In genomic region chr14:93057586-93058280, GRCh38 we compare ENCODE assay signal across 13 cellular contexts. TPM values are rescaled to one million over a fixed set of nuclear protein-coding genes. Genes with fewer than 3 reads are reported as not detected.
DNase-seq lines count a peak whose midpoint lies in the region; ATAC-seq and TF ChIP-seq lines count a peak whose summit lies in the region.
"Had no signal": no experiment of that assay in that cellular context is flagged by ENCODE, and none has a peak within 500 bp of the region (broad histone marks: within the 10 kb centered on the region; RNA-seq: fewer than 3 reads in every experiment).

No MANE protein-coding gene starts in this region.

- H3K9me3 ChIP-seq in T-helper 17 cell (ENCODE audit: control insufficient read depth, low read length, poor library complexity, severe bottlenecking) = no peaks in the 10 kb centered on the region
- H3K9me3 ChIP-seq in endocrine pancreas (ENCODE audit: control insufficient read depth, low read length) = no peaks in the 10 kb centered on the region
- H3K9me3 ChIP-seq: MG63, upper lobe of right lung had no signal

- peak overlapping the region; percentile 73 for H3K27ac ChIP-seq in rectal smooth muscle tissue (ENCODE audit: low read depth, low read length)
- H3K27ac ChIP-seq: upper lobe of right lung had no signal

- no peak overlapping the region for H3K4me3 ChIP-seq in endocrine pancreas (ENCODE audit: control insufficient read depth, insufficient read depth, low read length)
- H3K4me3 ChIP-seq in rectal smooth muscle tissue (ENCODE audit: low read length) = no peak overlapping the region
- no peak overlapping the region for H3K4me3 ChIP-seq in H7 (ENCODE audit: insufficient read depth, low read depth, low read length)
- H3K4me3 ChIP-seq: MG63, upper lobe of right lung had no signal

- DNase-seq in CD14-positive monocyte (ENCODE audit: low spot score) (no peak), T-helper 17 cell (no peak), H7 (no peak), NCI-H2081 (lab: John Stamatoyannopoulos, UW) (no peak), kidney tubule cell (ENCODE audit: low spot score) (no peak), HEK293T (ENCODE audit: extremely low spot score) (no peak)
- DNase-seq: DND-41, mesenchymal stem cell, occipital lobe, upper lobe of right lung had no signal

- POLR2A ChIA-PET in HEK293T (lab: Yijun Ruan, JAX) = no interaction called here

- CTCF ChIA-PET in HEK293T (lab: Yijun Ruan, JAX) = no interaction called here

- peak overlapping the region; percentile 6 for H3K9ac ChIP-seq in endocrine pancreas (ENCODE audit: control insufficient read depth, insufficient read depth, low read length)
- no peak overlapping the region for H3K9ac ChIP-seq in rectal smooth muscle tissue (ENCODE audit: low read length)

- H3K36me3 ChIP-seq in endocrine pancreas (ENCODE audit: control insufficient read depth, insufficient read depth, low read length) = no peaks in the 10 kb centered on the region
- no peaks in the 10 kb centered on the region for H3K36me3 ChIP-seq in rectal smooth muscle tissue (ENCODE audit: control insufficient read depth, insufficient read depth, low read length)
- peaks cover 1% of the 10 kb centered on the region; the same call in 1 of the 2 replicates for H3K36me3 ChIP-seq in H7 (replicated peaks; ENCODE audit: control insufficient read depth, insufficient read depth, low read length)
- H3K36me3 ChIP-seq: MG63, upper lobe of right lung had no signal

- H3K27ac Mint-ChIP-seq in CD14-positive monocyte (peak overlapping the region in 4 of 7 donors; percentile 61 to 73 (median 66)), T-helper 17 cell (peak overlapping the region; percentile 32)

- H3K4me1 ChIP-seq in endocrine pancreas (ENCODE audit: control insufficient read depth, insufficient read depth, low read length) (no peaks in the 10 kb centered on the region), rectal smooth muscle tissue (ENCODE audit: control insufficient read depth, insufficient read depth, low read length) (peaks cover 67% of the 10 kb centered on the region)
- H3K4me1 ChIP-seq: upper lobe of right lung had no signal

- H3K4me1 Mint-ChIP-seq in CD14-positive monocyte (peaks cover 33% of the 10 kb centered on the region), T-helper 17 cell (peaks cover 21% of the 10 kb centered on the region)

- no peak for ATAC-seq in T-helper 17 cell
- ATAC-seq: upper lobe of right lung had no signal

- intact Hi-C loops in CD14-positive monocyte (cut with micrococcal nuclease) = no loop called here

- peaks cover 22 to 55% of the 10 kb centered on the region in 2 donors for H3K36me3 Mint-ChIP-seq in CD14-positive monocyte
- no peaks in the 10 kb centered on the region for H3K36me3 Mint-ChIP-seq in T-helper 17 cell (ENCODE audit: low read depth)

- H3K4me3 Mint-ChIP-seq in CD14-positive monocyte = no peak overlapping the region
- H3K4me3 Mint-ChIP-seq in T-helper 17 cell = no peak overlapping the region

- TF ChIP-seq CTCF in CD14-positive monocyte (IDR thresholded peaks at IDR 0.05) = no peak

- H3K27me3 ChIP-seq in endocrine pancreas (ENCODE audit: control insufficient read depth, insufficient read depth, low read length) (no peaks in the 10 kb centered on the region), rectal smooth muscle tissue (ENCODE audit: control insufficient read depth, insufficient read depth, low read length) (no peaks in the 10 kb centered on the region), H7 (ENCODE audit: control insufficient read depth, insufficient read depth, low read length) (no peaks in the 10 kb centered on the region)
- H3K27me3 ChIP-seq: MG63, upper lobe of right lung had no signal

- H3K9me3 Mint-ChIP-seq in CD14-positive monocyte = no peaks in the 10 kb centered on the region

- H3K27me3 Mint-ChIP-seq in CD14-positive monocyte (ENCODE audit: low read depth in 3 of 3) (peaks cover 0 to 3% (median 2%) of the 10 kb centered on the region in 3 donors), T-helper 17 cell (no peaks in the 10 kb centered on the region)

TF ChIP-seq in HEK293T, 16 proteins besides CTCF, POLR2A, EP300 and RAD21:
- TF ChIP-seq FOXM1 (IDR thresholded peaks at IDR 0.05; ENCODE audit: borderline replicate concordance) (no peak), FOXA1 (IDR thresholded peaks at IDR 0.05) (no peak), HDGF (IDR thresholded peaks at IDR 0.05; ENCODE audit: borderline replicate concordance) (no peak)

RNA-seq across cellular contexts. Expression of gene ITPK1, which starts 58.0 kb away (rescaled TPM):
- 10 to 100 TPM; 57.1 to 63.0 TPM for polyA plus RNA-seq in CD14-positive monocyte
- 10 to 100 TPM; 29.4 to 36.1 TPM for total RNA-seq in T-helper 17 cell
- 75.1 and 92.1 TPM in 2 replicates for total RNA-seq in H7 (2014; rRNA removed; shearing (Covaris generic))
